ENCODE assay signal across 2 cellular contexts in the genomic region with DNA sequence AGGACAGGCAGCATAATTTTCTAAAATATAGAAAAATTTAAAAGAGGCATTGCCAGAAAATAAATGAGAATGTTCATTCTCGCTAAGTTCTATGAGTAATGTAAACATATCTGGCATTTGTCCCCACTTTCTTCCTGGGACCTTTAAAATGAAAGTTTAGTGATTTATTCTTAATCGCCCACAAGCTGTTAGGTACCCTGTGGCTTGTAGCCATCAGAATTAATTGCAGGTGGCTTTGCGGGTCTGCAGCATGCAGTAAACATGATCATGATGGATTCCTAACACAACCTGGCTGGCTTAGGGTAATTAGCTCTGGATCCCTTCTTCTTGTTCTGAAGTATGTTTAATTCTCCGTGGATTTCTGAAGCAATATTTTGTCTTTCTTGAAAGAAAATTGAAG.
TF ChIP-seq lines count a peak whose summit lies in the region.

No MANE protein-coding gene starts in this region.

TF ChIP-seq in A549, 52 proteins besides CTCF, POLR2A, EP300 and RAD21:
- TF ChIP-seq CEBPB (IDR thresholded peaks at IDR 0.05), result no peak
- no peak for TF ChIP-seq HMGXB4 (CRISPR knock-in tag; IDR thresholded peaks at IDR 0.05; ENCODE audit: borderline replicate concordance)

TF ChIP-seq in IMR-90, 13 proteins besides CTCF, POLR2A, EP300 and RAD21:
- TF ChIP-seq, protein P1, sequence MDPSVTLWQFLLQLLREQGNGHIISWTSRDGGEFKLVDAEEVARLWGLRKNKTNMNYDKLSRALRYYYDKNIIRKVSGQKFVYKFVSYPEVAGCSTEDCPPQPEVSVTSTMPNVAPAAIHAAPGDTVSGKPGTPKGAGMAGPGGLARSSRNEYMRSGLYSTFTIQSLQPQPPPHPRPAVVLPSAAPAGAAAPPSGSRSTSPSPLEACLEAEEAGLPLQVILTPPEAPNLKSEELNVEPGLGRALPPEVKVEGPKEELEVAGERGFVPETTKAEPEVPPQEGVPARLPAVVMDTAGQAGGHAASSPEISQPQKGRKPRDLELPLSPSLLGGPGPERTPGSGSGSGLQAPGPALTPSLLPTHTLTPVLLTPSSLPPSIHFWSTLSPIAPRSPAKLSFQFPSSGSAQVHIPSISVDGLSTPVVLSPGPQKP (IDR thresholded peaks at IDR 0.05; ENCODE audit: borderline replicate concordance, low read depth, low read length), result no peak
- TF ChIP-seq NFE2L2 (IDR thresholded peaks at IDR 0.05; ENCODE audit: low read depth, low read length) (no peak), MAZ (IDR thresholded peaks at IDR 0.05; ENCODE audit: borderline replicate concordance, low read depth, low read length) (no peak), CHD1 (IDR thresholded peaks at IDR 0.05; ENCODE audit: low read depth, low read length) (no peak), BHLHE40 (IDR thresholded peaks at IDR 0.05; ENCODE audit: low read depth, low read length) (no peak), SMC3 (IDR thresholded peaks at IDR 0.05; ENCODE audit: low read depth, low read length) (no peak), CEBPB (IDR thresholded peaks at IDR 0.05; ENCODE audit: low read depth, low read length) (no peak), RFX5 (IDR thresholded peaks at IDR 0.05; ENCODE audit: low read depth, low read length) (no peak), RCOR1 (IDR thresholded peaks at IDR 0.05; ENCODE audit: insufficient replicate concordance, low read length) (no peak), MAFK (IDR thresholded peaks at IDR 0.05; ENCODE audit: low read depth, low read length) (no peak), FOS (IDR thresholded peaks at IDR 0.05; ENCODE audit: low read depth, low read length) (no peak), MXI1 (IDR thresholded peaks at IDR 0.05; ENCODE audit: borderline replicate concordance, low read depth, low read length) (no peak)
- TF ChIP-seq, protein P2, sequence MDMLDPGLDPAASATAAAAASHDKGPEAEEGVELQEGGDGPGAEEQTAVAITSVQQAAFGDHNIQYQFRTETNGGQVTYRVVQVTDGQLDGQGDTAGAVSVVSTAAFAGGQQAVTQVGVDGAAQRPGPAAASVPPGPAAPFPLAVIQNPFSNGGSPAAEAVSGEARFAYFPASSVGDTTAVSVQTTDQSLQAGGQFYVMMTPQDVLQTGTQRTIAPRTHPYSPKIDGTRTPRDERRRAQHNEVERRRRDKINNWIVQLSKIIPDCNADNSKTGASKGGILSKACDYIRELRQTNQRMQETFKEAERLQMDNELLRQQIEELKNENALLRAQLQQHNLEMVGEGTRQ (IDR thresholded peaks at IDR 0.05; ENCODE audit: low read depth, low read length), result no peak
TF ChIP-seq in IMR-90: peak in this region for 0.
